In the genomic region with DNA sequence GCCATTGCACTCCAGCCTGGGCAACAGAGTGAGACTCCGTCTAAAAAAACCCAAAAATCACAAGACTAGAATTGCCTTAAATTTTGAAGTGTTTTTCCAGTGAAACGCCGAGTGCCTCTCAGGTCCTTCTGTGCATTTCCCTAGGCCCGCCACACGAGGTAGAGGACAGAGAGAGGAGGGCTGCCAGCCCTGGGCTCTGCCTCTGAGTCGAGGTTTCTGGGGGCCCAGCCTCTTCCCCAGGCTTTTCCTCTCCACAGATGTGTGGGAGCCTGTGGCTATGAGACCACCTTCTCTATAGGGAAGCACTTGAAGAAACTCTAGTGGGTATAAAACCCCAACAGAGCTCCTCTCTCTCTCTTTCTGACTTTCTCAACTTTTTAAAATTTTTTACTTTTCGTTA, we compare ENCODE assay signal across 1 cellular context.
TF ChIP-seq lines count a peak whose summit lies in the region.

No MANE protein-coding gene starts in this region.

TF ChIP-seq in WTC11, 78 proteins besides CTCF, POLR2A, EP300 and RAD21 (continued from another document):
- TF ChIP-seq ZNF263 (CRISPR knock-in tag; IDR thresholded peaks at IDR 0.05; ENCODE audit: low read depth) (no peak), OVOL2 (CRISPR knock-in tag; IDR thresholded peaks at IDR 0.05; ENCODE audit: borderline replicate concordance) (no peak), GTF2I (CRISPR knock-in tag; conservative IDR thresholded peaks at IDR 0.05) (no peak), ATF1 (CRISPR knock-in tag; IDR thresholded peaks at IDR 0.05) (no peak)
- TF ChIP-seq, protein P1, sequence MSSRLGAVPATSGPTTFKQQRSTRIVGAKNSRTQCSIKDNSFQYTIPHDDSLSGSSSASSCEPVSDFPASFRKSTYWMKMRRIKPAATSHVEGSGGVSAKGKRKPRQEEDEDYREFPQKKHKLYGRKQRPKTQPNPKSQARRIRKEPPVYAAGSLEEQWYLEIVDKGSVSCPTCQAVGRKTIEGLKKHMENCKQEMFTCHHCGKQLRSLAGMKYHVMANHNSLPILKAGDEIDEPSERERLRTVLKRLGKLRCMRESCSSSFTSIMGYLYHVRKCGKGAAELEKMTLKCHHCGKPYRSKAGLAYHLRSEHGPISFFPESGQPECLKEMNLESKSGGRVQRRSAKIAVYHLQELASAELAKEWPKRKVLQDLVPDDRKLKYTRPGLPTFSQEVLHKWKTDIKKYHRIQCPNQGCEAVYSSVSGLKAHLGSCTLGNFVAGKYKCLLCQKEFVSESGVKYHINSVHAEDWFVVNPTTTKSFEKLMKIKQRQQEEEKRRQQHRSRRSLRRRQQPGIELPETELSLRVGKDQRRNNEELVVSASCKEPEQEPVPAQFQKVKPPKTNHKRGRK (CRISPR knock-in tag; IDR thresholded peaks at IDR 0.05; ENCODE audit: borderline replicate concordance) = no peak
- TF ChIP-seq, protein P2, sequence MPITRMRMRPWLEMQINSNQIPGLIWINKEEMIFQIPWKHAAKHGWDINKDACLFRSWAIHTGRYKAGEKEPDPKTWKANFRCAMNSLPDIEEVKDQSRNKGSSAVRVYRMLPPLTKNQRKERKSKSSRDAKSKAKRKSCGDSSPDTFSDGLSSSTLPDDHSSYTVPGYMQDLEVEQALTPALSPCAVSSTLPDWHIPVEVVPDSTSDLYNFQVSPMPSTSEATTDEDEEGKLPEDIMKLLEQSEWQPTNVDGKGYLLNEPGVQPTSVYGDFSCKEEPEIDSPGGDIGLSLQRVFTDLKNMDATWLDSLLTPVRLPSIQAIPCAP (CRISPR knock-in tag; IDR thresholded peaks at IDR 0.05) = no peak
- TF ChIP-seq, protein P3, sequence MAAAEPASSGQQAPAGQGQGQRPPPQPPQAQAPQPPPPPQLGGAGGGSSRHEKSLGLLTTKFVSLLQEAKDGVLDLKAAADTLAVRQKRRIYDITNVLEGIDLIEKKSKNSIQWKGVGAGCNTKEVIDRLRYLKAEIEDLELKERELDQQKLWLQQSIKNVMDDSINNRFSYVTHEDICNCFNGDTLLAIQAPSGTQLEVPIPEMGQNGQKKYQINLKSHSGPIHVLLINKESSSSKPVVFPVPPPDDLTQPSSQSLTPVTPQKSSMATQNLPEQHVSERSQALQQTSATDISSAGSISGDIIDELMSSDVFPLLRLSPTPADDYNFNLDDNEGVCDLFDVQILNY (CRISPR knock-in tag; IDR thresholded peaks at IDR 0.05) = no peak
TF ChIP-seq in WTC11: peak in this region for 0.
